28 cellular contexts compared by ENCODE assay signal in genomic region chr9:121949766-121950165, GRCh38.
"Had no signal": no experiment of that assay in that cellular context is flagged by ENCODE, and none has a peak within 500 bp of the region (broad histone marks: within the 10 kb centered on the region; RNA-seq: fewer than 3 reads in every experiment).

No MANE protein-coding gene starts in this region.

- H3K27me3 Mint-ChIP-seq: dendritic cell treated with granulocyte-macrophage colony-stimulating factor and Interleukin-4, amounts not matched to agents 40 ng/mL and 50 ng/mL, for 4 days; naive thymus-derived CD4-positive, alpha-beta T cell; stimulated activated naive B cell treated with anti-CD40 and anti-IgM and Interleukin-4, amounts not matched to agents 10 μg/mL and 1 μg/mL and 100 μg/mL, for 72 hours had no signal

- H3K27ac ChIP-seq: colonic mucosa, esophagus squamous epithelium, gastrocnemius medialis, heart left ventricle, hepatocyte, left lung, ovary, psoas muscle, sigmoid colon, spleen, thoracic aorta, tibial nerve, upper lobe of right lung, uterus had no signal

- H3K79me2 ChIP-seq: hepatocyte had no signal

- H3K4me2 ChIP-seq: hepatocyte had no signal

- H3K4me3 ChIP-seq: colonic mucosa, esophagus squamous epithelium, gastrocnemius medialis, heart left ventricle, hepatocyte, left lung, ovary, psoas muscle, sigmoid colon, spleen, thoracic aorta, tibial nerve, upper lobe of right lung, uterus had no signal

- H3K27me3 ChIP-seq: colonic mucosa, esophagus squamous epithelium, gastrocnemius medialis, heart left ventricle, hepatocyte, left lung, ovary, sigmoid colon, spleen, tibial nerve, upper lobe of right lung, uterus had no signal

- H2AFZ ChIP-seq: hepatocyte had no signal

- H3K27ac Mint-ChIP-seq: dendritic cell treated with granulocyte-macrophage colony-stimulating factor and Interleukin-4, amounts not matched to agents 40 ng/mL and 50 ng/mL, for 4 days; endodermal cell; nephron; stimulated activated naive B cell treated with anti-CD40 and anti-IgM and Interleukin-4, amounts not matched to agents 10 μg/mL and 1 μg/mL and 100 μg/mL, for 72 hours; stimulated activated naive CD8-positive, alpha-beta T cell treated with anti-CD3 and anti-CD28 coated beads, Interleukin-15, Interleukin-2, amounts not matched to agents 100 ng/mL and 50 ng/mL, for 24 hours had no signal

- H3K4me1 Mint-ChIP-seq: naive thymus-derived CD4-positive, alpha-beta T cell had no signal

- H3K4me3 Mint-ChIP-seq: dendritic cell treated with granulocyte-macrophage colony-stimulating factor and Interleukin-4, amounts not matched to agents 40 ng/mL and 50 ng/mL, for 4 days; endodermal cell; naive thymus-derived CD4-positive, alpha-beta T cell; nephron; stimulated activated naive B cell treated with anti-CD40 and anti-IgM and Interleukin-4, amounts not matched to agents 10 μg/mL and 1 μg/mL and 100 μg/mL, for 72 hours; stimulated activated naive CD8-positive, alpha-beta T cell treated with anti-CD3 and anti-CD28 coated beads, Interleukin-15, Interleukin-2, amounts not matched to agents 100 ng/mL and 50 ng/mL, for 24 hours had no signal

- DNase-seq: colonic mucosa; effector CD8-positive, alpha-beta T cell; endodermal cell; esophagus squamous epithelium; gastrocnemius medialis; heart left ventricle; left cardiac atrium; left lung; mesenchymal stem cell; midbrain; naive thymus-derived CD4-positive, alpha-beta T cell; occipital lobe; ovary; posterior cingulate gyrus; psoas muscle; right cardiac atrium; sigmoid colon; spleen; stimulated activated CD4-positive, alpha-beta T cell treated with anti-CD3 and anti-CD28 coated beads, Interleukin-4, amount 100 ng/mL, for 4 hours; stimulated activated naive B cell treated with anti-CD40 and anti-IgM and Interleukin-4, amounts not matched to agents 10 μg/mL and 1 μg/mL and 100 μg/mL, for 72 hours; upper lobe of right lung; uterus had no signal

- H3K9me3 Mint-ChIP-seq: dendritic cell treated with granulocyte-macrophage colony-stimulating factor and Interleukin-4, amounts not matched to agents 40 ng/mL and 50 ng/mL, for 4 days; endodermal cell; naive thymus-derived CD4-positive, alpha-beta T cell; nephron; stimulated activated naive B cell treated with anti-CD40 and anti-IgM and Interleukin-4, amounts not matched to agents 10 μg/mL and 1 μg/mL and 100 μg/mL, for 72 hours; stimulated activated naive CD8-positive, alpha-beta T cell treated with anti-CD3 and anti-CD28 coated beads, Interleukin-15, Interleukin-2, amounts not matched to agents 100 ng/mL and 50 ng/mL, for 24 hours had no signal

- H3K36me3 ChIP-seq: colonic mucosa, esophagus squamous epithelium, gastrocnemius medialis, heart left ventricle, left lung, ovary, sigmoid colon, spleen, thoracic aorta, upper lobe of right lung, uterus had no signal

- ATAC-seq: gastrocnemius medialis; heart left ventricle; left cardiac atrium; left lung; naive thymus-derived CD4-positive, alpha-beta T cell; psoas muscle; right cardiac atrium; stimulated activated naive B cell treated with anti-CD40 and anti-IgM and Interleukin-4, amounts not matched to agents 10 μg/mL and 1 μg/mL and 100 μg/mL, for 72 hours; upper lobe of right lung had no signal

- H3K9me3 ChIP-seq: colonic mucosa, esophagus squamous epithelium, gastrocnemius medialis, heart left ventricle, left lung, ovary, psoas muscle, sigmoid colon, spleen, thoracic aorta, tibial nerve, upper lobe of right lung, uterus had no signal

- H3K4me1 ChIP-seq: colonic mucosa, gastrocnemius medialis, left lung, psoas muscle, sigmoid colon, upper lobe of right lung, uterus had no signal
